Comparison of ENCODE assay signal across 8 cellular contexts in genomic region chr2:70086278-70086837, GRCh38. TPM values are rescaled to one million over a fixed set of nuclear protein-coding genes. Genes with fewer than 3 reads are reported as not detected.
DNase-seq lines count a peak whose midpoint lies in the region; TF ChIP-seq lines count a peak whose summit lies in the region.

No MANE protein-coding gene starts in this region.

- peak overlapping the region; percentile 77 for H3K4me3 ChIP-seq in DOHH2 (ENCODE audit: low read length)
- peak overlapping the region; percentile 88 for H3K4me3 ChIP-seq in GM23248

- no peak for TF ChIP-seq CTCF in DOHH2 (IDR thresholded peaks at IDR 0.05; ENCODE audit: low read depth, low read length, poor library complexity, severe bottlenecking)

- H3K4me1 ChIP-seq in DOHH2 (ENCODE audit: control insufficient read depth, low read length): peaks cover 61% of the 10 kb centered on the region
- peaks cover 25% of the 10 kb centered on the region for H3K4me1 ChIP-seq in GM23248 (ENCODE audit: insufficient read depth)

- in situ Hi-C loops in GM23248 (cut with MboI): no loop called here
- in situ Hi-C loops in SK-MEL-5 (cut with HindIII; ENCODE audit: low pct_unique_long_range_greater_than_20kb, low sequenced_read_pairs): no loop called here

- peak overlapping the region; percentile 98 for H3K9ac ChIP-seq in GM23248

- H3F3A ChIP-seq in DOHH2 (ENCODE audit: control insufficient read depth, insufficient read depth) (peaks cover 66% of the 10 kb centered on the region), GM23248 (ENCODE audit: insufficient read depth) (peaks cover 44% of the 10 kb centered on the region)

- H3K4me2 ChIP-seq in DOHH2 (ENCODE audit: low read length) (peak overlapping the region; percentile 91), GM23248 (ENCODE audit: unreplicated experiment) (peak overlapping the region; percentile 96)

- peak overlapping the region; percentile 96 for H2AFZ ChIP-seq in GM23248

- no peaks in the 10 kb centered on the region for H3K9me3 ChIP-seq in DOHH2 (ENCODE audit: control insufficient read depth, insufficient read depth, low read length)
- H3K9me3 ChIP-seq in GM23248 (ENCODE audit: low read depth): no peaks in the 10 kb centered on the region

- H4K20me1 ChIP-seq in DOHH2 (ENCODE audit: control insufficient read depth, insufficient read depth, low read depth, low read length): no peaks in the 10 kb centered on the region
- H4K20me1 ChIP-seq in GM23248 (ENCODE audit: insufficient read depth): no peaks in the 10 kb centered on the region

- H3K27me3 ChIP-seq in DOHH2 (ENCODE audit: control insufficient read depth, low read length) (no peaks in the 10 kb centered on the region), GM23248 (replicated peaks; ENCODE audit: insufficient read depth) (no peaks in the 10 kb centered on the region)

- H3K27ac ChIP-seq in DOHH2 (ENCODE audit: low read depth, low read length) (peak overlapping the region; percentile 88), GM23248 (peak overlapping the region; percentile 100), temporal lobe (ENCODE audit: low read depth, low read length) (peak overlapping the region; percentile 100)

- 1% methylated on average over 39 to 40 of the region's 40 CpGs for WGBS in GM23248 (ENCODE audit: low coverage in 1 of 2, low lambda C conversion rate in 2 of 2, missing lambda C conversion rate in 2 of 2), 2 experiments

- H3K36me3 ChIP-seq in DOHH2 (ENCODE audit: control insufficient read depth, low read length): peaks cover 63% of the 10 kb centered on the region
- H3K36me3 ChIP-seq in GM23248 (ENCODE audit: low read depth): peaks cover 8% of the 10 kb centered on the region

- H3K79me2 ChIP-seq in DOHH2 (ENCODE audit: control insufficient read depth, low read length) (peaks cover 52% of the 10 kb centered on the region), GM23248 (ENCODE audit: insufficient read depth) (peaks cover 49% of the 10 kb centered on the region)

- peak; percentile 93 for DNase-seq in GM23248
- DNase-seq in Kasumi-1 (lab: John Stamatoyannopoulos, UW): peak; percentile 80 to 81
- peak; percentile 89 for DNase-seq in SK-MEL-5 (ENCODE audit: low read depth, low spot score)
- peak; percentile 76 for DNase-seq in activated naive CD4-positive, alpha-beta T cell treated with anti-CD3 and anti-CD28 coated beads, Interleukin-2, amount 50 U/mL, for 16 hours
- peak; percentile 70 for DNase-seq in glomerular endothelial cell (ENCODE audit: extremely low read depth, low read depth, low spot score)
- DNase-seq in occipital lobe (lab: John Stamatoyannopoulos, UW): peak; percentile 77

- no peaks in the 10 kb centered on the region for H3K9me2 ChIP-seq in DOHH2 (replicated peaks; ENCODE audit: control insufficient read depth, low read length)
- H3K9me2 ChIP-seq in GM23248 (ENCODE audit: insufficient read depth): no peaks in the 10 kb centered on the region

RNA-seq across cellular contexts. Expression of gene PCBP1, which starts 0.9 kb away (rescaled TPM):
- total RNA-seq in GM23248 (2014; rRNA removed; shearing (Covaris generic)): 23.8 and 29.8 TPM in 2 replicates
- polyA plus RNA-seq in GM23248 (2016; fragmentation: Nextera tagmentation; extraction: Ambion mirVana): 163 and 167 TPM in 2 replicates
- total RNA-seq in SK-MEL-5 (2014; rRNA removed; shearing (Covaris generic)): 37.9 and 43.9 TPM in 2 replicates
- polyA plus RNA-seq in SK-MEL-5 (2015; cell fraction: cytosol; rRNA removed): 414 and 471 TPM in 2 replicates
- polyA plus RNA-seq in SK-MEL-5 (2015; cell fraction: nucleus; rRNA removed): 119 and 124 TPM in 2 replicates
- 140 and 237 TPM in 2 replicates for total RNA-seq in glomerular endothelial cell
- total RNA-seq in occipital lobe: 22.0 TPM
- 36.6 TPM for total RNA-seq in temporal lobe

Comparison
In these comparisons a context has a peak if more than half of its experiments do, and no peak if none do; other contexts are left out.
1. Peak in every context shown above with its lines: DNase-seq, H3K4me3 ChIP-seq and H3K27ac ChIP-seq.